9 cellular contexts compared by ENCODE assay signal in the genomic region with DNA sequence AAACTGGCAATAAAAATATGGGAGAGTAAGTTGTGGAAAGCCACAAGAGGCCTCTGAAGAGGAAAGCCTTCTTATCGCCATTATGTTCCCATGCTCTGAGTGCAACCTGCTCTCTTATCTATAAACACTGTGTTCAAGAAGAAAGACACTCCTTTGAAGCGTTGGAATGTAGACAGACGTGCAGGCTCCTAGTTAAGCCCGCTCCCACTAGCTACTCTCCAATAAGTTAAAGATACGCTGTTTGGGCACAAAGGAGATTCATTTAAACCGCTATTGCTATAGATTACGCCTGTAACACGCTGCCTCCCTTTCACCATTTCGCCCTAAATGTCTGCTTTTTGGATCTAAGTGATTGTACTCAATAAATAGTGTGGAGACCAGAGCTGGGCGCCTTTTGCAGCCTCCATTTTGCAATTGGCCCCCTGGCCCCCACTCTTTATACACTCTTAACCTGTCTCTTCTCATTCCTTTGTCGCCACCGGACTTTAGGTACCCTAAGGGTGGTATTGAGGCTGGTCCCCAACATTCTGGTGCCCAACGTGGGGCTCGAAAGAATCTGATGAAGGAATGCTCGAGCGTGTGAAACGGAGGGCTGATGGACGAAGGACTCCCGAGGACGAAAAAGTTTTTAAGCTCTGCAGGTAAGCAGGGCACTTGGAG. TPM values are rescaled to one million over a fixed set of nuclear protein-coding genes. Genes with fewer than 3 reads are reported as not detected.
DNase-seq lines count a peak whose midpoint lies in the region; ATAC-seq, FAIRE-seq and TF ChIP-seq lines count a peak whose summit lies in the region.
"Not testable (repeated sequence)": the region's sequence is repeated elsewhere in the genome, so short reads cannot be mapped to it uniquely, and the experiment has no call there.
"Had no signal": no experiment of that assay in that cellular context is flagged by ENCODE, and none has a peak within 500 bp of the region (broad histone marks: within the 10 kb centered on the region; RNA-seq: fewer than 3 reads in every experiment).

No MANE protein-coding gene starts in this region.

- in situ Hi-C loops in K562 (cut with MboI) = not testable (repeated sequence)

- H3K4me3 ChIP-seq in Loucy (ENCODE audit: low read length, poor library complexity, severe bottlenecking) = peak overlapping the region; percentile 80
- peak overlapping the region; percentile 56 for H3K4me3 ChIP-seq in K562
- peak overlapping the region; percentile 80 for H3K4me3 ChIP-seq in fibroblast of mammary gland (ENCODE audit: control insufficient read depth, low read depth, low read length)
- H3K4me3 ChIP-seq in lower lobe of right lung = peak overlapping the region; percentile 62
- H3K4me3 ChIP-seq in prostate gland = peak overlapping the region; percentile 34 to 51
- peak overlapping the region; percentile 36 for H3K4me3 ChIP-seq in urinary bladder (ENCODE audit: low read depth, low read length)

- H3K27me3 ChIP-seq in Loucy (ENCODE audit: insufficient read depth, low read length, poor library complexity, severe bottlenecking); K562 (ENCODE audit: control insufficient read depth in 2 of 2, insufficient read depth in 2 of 2, low read length in 2 of 2); lower lobe of right lung (ENCODE audit: low read depth); prostate gland (replicated peaks; ENCODE audit: insufficient read depth): not testable (repeated sequence)

- H3K9me1 ChIP-seq in K562 (ENCODE audit: control insufficient read depth, insufficient read depth, low read length) = not testable (repeated sequence)

- DNase-seq in EH (ENCODE audit: low read depth) = peak; percentile 3
- DNase-seq in K562 (ENCODE audit: extremely low read depth in 1 of 4, low spot score in 3 of 4) = peak in 2 of 4 experiments; percentile 34 to 86
- not testable (repeated sequence) for DNase-seq in fibroblast of mammary gland (ENCODE audit: low read depth); lower lobe of right lung
- DNase-seq in prostate gland (ENCODE audit: low spot score) = peak; percentile 14

- FAIRE-seq in K562 (lab: Jason Lieb, UNC) = peak; percentile 91

- TF ChIP-seq EP300 in K562 (IDR thresholded peaks at IDR 0.05; ENCODE audit: low read length) = peak; percentile 18; the same call in 1 of the 2 replicates

- H3F3A ChIP-seq in Loucy (ENCODE audit: low read depth) = not testable (repeated sequence)

- H3K4me2 ChIP-seq in Loucy (ENCODE audit: low read depth, low read length, poor library complexity, severe bottlenecking) (peak overlapping the region; percentile 78), K562 (ENCODE audit: insufficient read depth, low read length) (peak overlapping the region; percentile 89)

- POLR2A ChIA-PET in K562 (lab: Yijun Ruan, JAX) = interaction anchor here (0.6 to 1.9 kb wide), 21 partner anchors 9 to 971 kb away, joined by 3 to 12 read pairs (median 3); partner anchors contain the start of gene PRSS16

- intact Hi-C loops in K562 (cut with micrococcal nuclease) = loop anchor here (1.0 to 10.0 kb wide), 7 partner anchors 27 to 707 kb away; no protein-coding TSS in a partner anchor
- intact Hi-C loops in lower lobe of right lung (cut with DNase I); prostate gland (cut with DNase I): not testable (repeated sequence)

- not testable (repeated sequence) for H3K9me3 ChIP-seq in Loucy (ENCODE audit: insufficient read depth, low read depth, low read length); K562 (replicated peaks; ENCODE audit: control insufficient read depth, insufficient read depth, low read depth, low read length); lower lobe of right lung; prostate gland

- TF ChIP-seq CTCF in Loucy (conservative IDR thresholded peaks at IDR 0.05; ENCODE audit: low read length); VCaP (conservative IDR thresholded peaks at IDR 0.05); K562 (IDR thresholded peaks at IDR 0.05 in 2 of 3, conservative IDR thresholded peaks at IDR 0.05 in 1 of 3; ENCODE audit: insufficient read depth in 2 of 3, low read depth in 1 of 3, low read length in 3 of 3); fibroblast of mammary gland (conservative IDR thresholded peaks at IDR 0.05; ENCODE audit: control insufficient read depth, insufficient read depth, low read depth, low read length); lower lobe of right lung (IDR thresholded peaks at IDR 0.05); prostate gland (IDR thresholded peaks at IDR 0.05): not testable (repeated sequence)

- BruUV-seq in K562 (replicated peaks; lab: Mats Ljungman, UMichigan) = TSS peak; percentile 82

- not testable (repeated sequence) for H4K20me1 ChIP-seq in Loucy (ENCODE audit: insufficient read depth, low read length, poor library complexity, severe bottlenecking); K562 (replicated peaks; ENCODE audit: control insufficient read depth, insufficient read depth, low read length)

- H2AFZ ChIP-seq in Loucy (ENCODE audit: low read length) = peak overlapping the region; percentile 99
- peak overlapping the region; percentile 87 for H2AFZ ChIP-seq in K562 (ENCODE audit: low read depth, low read length)

- H3K79me2 ChIP-seq in Loucy (ENCODE audit: insufficient read depth, low read length); K562 (ENCODE audit: control insufficient read depth, insufficient read depth, low read length): not testable (repeated sequence)

- H3K27ac ChIP-seq in VCaP = peak overlapping the region; percentile 44
- peak overlapping the region; percentile 80 for H3K27ac ChIP-seq in K562 (ENCODE audit: extremely low read depth, low read depth, low read length)
- peak overlapping the region; percentile 78 for H3K27ac ChIP-seq in lower lobe of right lung
- peak overlapping the region; percentile 76 to 79 for H3K27ac ChIP-seq in prostate gland
- H3K27ac ChIP-seq in urinary bladder (ENCODE audit: low read depth) = not testable (repeated sequence)

- peak overlapping the region; percentile 78 for H3K9ac ChIP-seq in Loucy (ENCODE audit: low read depth, low read length, poor library complexity, severe bottlenecking)
- H3K9ac ChIP-seq in K562 (ENCODE audit: insufficient read depth in 1 of 2, low read depth in 2 of 2, low read length in 2 of 2) = peak overlapping the region; percentile 82 to 85; a peak in 3 of 4 replicates

- H3K36me3 ChIP-seq in Loucy (ENCODE audit: insufficient read depth, low read length); K562 (ENCODE audit: control insufficient read depth, insufficient read depth, low read length); lower lobe of right lung; prostate gland; urinary bladder (ENCODE audit: insufficient read depth): not testable (repeated sequence)

- 2% methylated on average over 19 of the region's 20 CpGs for WGBS in K562 (ENCODE audit: insufficient coverage, low coverage, missing lambda C conversion rate)
- WGBS in prostate gland = 4% methylated on average over 20 of the region's 20 CpGs
- 5% methylated on average over 20 of the region's 20 CpGs for WGBS in urinary bladder

- not testable (repeated sequence) for TF ChIP-seq RAD21 in K562 (CRISPR knock-in tag; conservative IDR thresholded peaks at IDR 0.05 in 1 of 2, IDR thresholded peaks at IDR 0.05 in 1 of 2)

- H3K9me2 ChIP-seq in Loucy (replicated peaks; ENCODE audit: low read depth, low read length) = not testable (repeated sequence)

- TF ChIP-seq POLR2A in K562 (conservative IDR thresholded peaks at IDR 0.05); prostate gland (IDR thresholded peaks at IDR 0.05): not testable (repeated sequence)

- peak; percentile 77 for ATAC-seq in K562
- ATAC-seq in lower lobe of right lung = peak; percentile 61 to 77

- CTCF ChIA-PET in K562 (lab: Yijun Ruan, JAX; ENCODE audit: low intra/inter-chr PET ratio) = interaction anchor here (0.6 to 1.5 kb wide), 7 partner anchors 26 to 709 kb away, joined by 3 to 4 read pairs (median 3); a partner anchor contains a TSS

- peaks cover 11% of the 10 kb centered on the region for H3K4me1 ChIP-seq in Loucy (ENCODE audit: insufficient read depth, low read length, poor library complexity, severe bottlenecking)
- H3K4me1 ChIP-seq in K562 (replicated peaks in 1 of 2; ENCODE audit: control insufficient read depth in 2 of 2, insufficient read depth in 2 of 2, low read length in 2 of 2); lower lobe of right lung; prostate gland (replicated peaks); urinary bladder (ENCODE audit: insufficient read depth): not testable (repeated sequence)

RNA-seq across cellular contexts. Expression of gene PRSS16, which starts 59.8 kb away (rescaled TPM):
- total RNA-seq in K562 (2011; cell fraction: chromatin; rRNA removed; ENCODE audit: low replicate concordance) = 14.9 and 15.6 TPM in 2 replicates
- 14.3 and 15.8 TPM in 2 replicates for total RNA-seq in K562 (2011; cell fraction: nucleolus; rRNA removed)
- total RNA-seq in K562 (2011; cell fraction: nucleoplasm; rRNA removed) = 19.4 and 34.7 TPM in 2 replicates
- total RNA-seq in K562 (2014; rRNA removed) (4.9 and 7.5 TPM in 2 replicates), K562 (2014; rRNA removed; fragmentation: Illumina TruSeq; extraction: Trizol) (2.8 and 4.5 TPM in 2 replicates), K562 (2015; rRNA removed; fragmentation: Illumina TruSeq; extraction: Trizol) (4.6 and 5.7 TPM in 2 replicates), K562 (2021) (12.1 and 12.7 TPM in 2 replicates), lower lobe of right lung (13.4 TPM), prostate gland (10 to 100 TPM; 11.9 to 15.2 TPM), urinary bladder (2.0 TPM)
- polyA plus RNA-seq in K562 (2011; rRNA removed) (19.3 and 29.6 TPM in 2 replicates), K562 (2014; fragmentation: Illumina TruSeq; extraction: Trizol) (13.1 and 17.4 TPM in 2 replicates), K562 (2014; fragmentation: Nextera tagmentation; extraction: Ambion mirVana) (10 to 100 TPM; 12.0 to 13.5 TPM), K562 (2014; rRNA removed) (21.3 and 21.8 TPM in 2 replicates), urinary bladder (1.0 TPM)
- 32.3 and 43.3 TPM in 2 replicates for polyA plus RNA-seq in K562 (2011; cell fraction: cytosol; rRNA removed)
- polyA plus RNA-seq in K562 (2011; cell fraction: nucleus; rRNA removed) = 50.1 and 60.0 TPM in 2 replicates
- polyA plus RNA-seq in K562 (2012) = 15.6 and 44.4 TPM in 2 replicates
- 9.2 and 12.7 TPM in 2 replicates for polyA minus RNA-seq in K562 (2011; rRNA and poly(A)+ RNA removed)
- 5.9 and 6.6 TPM in 2 replicates for polyA minus RNA-seq in K562 (2011; cell fraction: cytosol; rRNA and poly(A)+ RNA removed)
- 9.0 and 19.1 TPM in 2 replicates for polyA minus RNA-seq in K562 (2011; cell fraction: nucleus; rRNA and poly(A)+ RNA removed)
- total RNA-seq: glomerular endothelial cell had no signal
